In genomic region chr16:23397464-23397863, GRCh38 we compare ENCODE assay signal across 17 cellular contexts.
"Had no signal": no experiment of that assay in that cellular context is flagged by ENCODE, and none has a peak within 500 bp of the region (broad histone marks: within the 10 kb centered on the region; RNA-seq: fewer than 3 reads in every experiment).

No MANE protein-coding gene starts in this region.

- ATAC-seq: naive thymus-derived CD4-positive, alpha-beta T cell; stimulated activated effector memory CD8-positive, alpha-beta T cell treated with anti-CD3 and anti-CD28 coated beads, Interleukin-12 subunit alpha, Interleukin-12 subunit beta, amount 100 ng/mL, for 72 hours; stimulated activated naive CD8-positive, alpha-beta T cell treated with anti-CD3 and anti-CD28 coated beads, Interleukin-15, Interleukin-2, amounts not matched to agents 100 U/mL and 50 U/mL, for 24 hours; upper lobe of right lung had no signal

- H3K27ac ChIP-seq: colonic mucosa, esophagus squamous epithelium, hepatocyte, ovary, right atrium auricular region, suprapubic skin, upper lobe of right lung, vagina had no signal

- H3K4me3 ChIP-seq: colonic mucosa, esophagus squamous epithelium, hepatocyte, ovary, right atrium auricular region, suprapubic skin, tibial nerve, upper lobe of right lung, vagina had no signal

- DNase-seq: colonic mucosa; dermis blood vessel endothelial cell; esophagus squamous epithelium; foreskin fibroblast; naive thymus-derived CD4-positive, alpha-beta T cell; nucleus accumbens; stimulated activated CD4-positive, alpha-beta T cell treated with anti-CD3 and anti-CD28 coated beads, Interleukin-4, amount 100 ng/mL, for 1 hour; stimulated activated CD8-positive, alpha-beta memory T cell treated with anti-CD3 and anti-CD28 coated beads, Interleukin-4, amount 100 ng/mL, for 48 hours; stimulated activated naive CD8-positive, alpha-beta T cell treated with anti-CD3 and anti-CD28 coated beads, Interleukin-15, Interleukin-2, amounts not matched to agents 100 U/mL and 50 U/mL, for 24 hours; upper lobe of right lung had no signal

- H2AFZ ChIP-seq: hepatocyte had no signal

- H3K4me1 ChIP-seq: colonic mucosa, suprapubic skin, tibial nerve, vagina had no signal

- H3K4me2 ChIP-seq: hepatocyte had no signal

- H3K9me3 ChIP-seq: colonic mucosa, esophagus squamous epithelium, ovary, right atrium auricular region, suprapubic skin, tibial nerve, upper lobe of right lung, vagina had no signal

- H3K27me3 ChIP-seq: colonic mucosa, esophagus squamous epithelium, hepatocyte, ovary, right atrium auricular region, suprapubic skin, tibial nerve, upper lobe of right lung, vagina had no signal

- H3K79me2 ChIP-seq: hepatocyte had no signal

- H3K36me3 ChIP-seq: colonic mucosa, ovary had no signal
